Comparison of ENCODE assay signal across 28 cellular contexts in genomic region chr1:213435715-213436114, GRCh38.
"Had no signal": no experiment of that assay in that cellular context is flagged by ENCODE, and none has a peak within 500 bp of the region (broad histone marks: within the 10 kb centered on the region; RNA-seq: fewer than 3 reads in every experiment).

No MANE protein-coding gene starts in this region.

- H3K9me3 ChIP-seq: breast epithelium, gastroesophageal sphincter had no signal

- H3K36me3 ChIP-seq: ascending aorta, breast epithelium, cardiac muscle cell, gastroesophageal sphincter, heart right ventricle had no signal

- H3K4me1 Mint-ChIP-seq: activated CD4-positive, alpha-beta memory T cell treated with anti-CD3 and anti-CD28 coated beads, Interleukin-2, amount 10 ng/mL, durations not matched to agents 7 days and 5 days; activated CD4-positive, alpha-beta T cell treated with anti-CD3 and anti-CD28 coated beads, Interleukin-2, amount 10 ng/mL, durations not matched to agents 7 days and 5 days; activated naive CD4-positive, alpha-beta T cell treated with anti-CD3 and anti-CD28 coated beads, Interleukin-2, amount 10 ng/mL, durations not matched to agents 7 days and 5 days; activated naive CD8-positive, alpha-beta T cell treated with anti-CD3 and anti-CD28 coated beads, Interleukin-2, amount 10 ng/mL, durations not matched to agents 7 days and 5 days; brain; central memory CD8-positive, alpha-beta T cell had no signal

- H3K4me2 ChIP-seq: hepatocyte had no signal

- H3K36me3 Mint-ChIP-seq: activated naive CD4-positive, alpha-beta T cell treated with anti-CD3 and anti-CD28 coated beads, Interleukin-2, amount 10 ng/mL, durations not matched to agents 7 days and 5 days; activated naive CD4-positive, alpha-beta T cell treated with anti-CD3 and anti-CD28 coated beads, Interleukin-2, amount 50 U/mL, for 72 hours; activated naive CD8-positive, alpha-beta T cell treated with anti-CD3 and anti-CD28 coated beads, Interleukin-2, amount 10 ng/mL, durations not matched to agents 7 days and 5 days; brain had no signal

- H3K9me3 Mint-ChIP-seq: activated CD4-positive, alpha-beta memory T cell treated with anti-CD3 and anti-CD28 coated beads, Interleukin-2, amount 10 ng/mL, durations not matched to agents 7 days and 5 days; activated CD4-positive, alpha-beta T cell treated with anti-CD3 and anti-CD28 coated beads, Interleukin-2, amount 10 ng/mL, durations not matched to agents 7 days and 5 days; activated naive CD4-positive, alpha-beta T cell treated with anti-CD3 and anti-CD28 coated beads, Interleukin-2, amount 10 ng/mL, durations not matched to agents 7 days and 5 days had no signal

- H3K79me2 ChIP-seq: hepatocyte had no signal

- H3K27ac ChIP-seq: ascending aorta, breast epithelium, cardiac muscle cell, coronary artery, foreskin keratinocyte, gastroesophageal sphincter, heart right ventricle, hepatocyte had no signal

- H2AFZ ChIP-seq: hepatocyte had no signal

- H3K4me1 ChIP-seq: ascending aorta, breast epithelium, foreskin keratinocyte, gastroesophageal sphincter, heart right ventricle had no signal

- H3K4me3 ChIP-seq: ascending aorta, breast epithelium, cardiac muscle cell, coronary artery, gastroesophageal sphincter, heart right ventricle, hepatocyte had no signal

- H3K4me3 Mint-ChIP-seq: activated CD4-positive, alpha-beta memory T cell treated with anti-CD3 and anti-CD28 coated beads, Interleukin-2, amount 10 ng/mL, durations not matched to agents 7 days and 5 days; activated CD4-positive, alpha-beta T cell treated with anti-CD3 and anti-CD28 coated beads, Interleukin-2, amount 10 ng/mL, durations not matched to agents 7 days and 5 days; activated naive CD4-positive, alpha-beta T cell treated with anti-CD3 and anti-CD28 coated beads, Interleukin-2, amount 10 ng/mL, durations not matched to agents 7 days and 5 days; activated naive CD8-positive, alpha-beta T cell treated with anti-CD3 and anti-CD28 coated beads, Interleukin-2, amount 10 ng/mL, durations not matched to agents 7 days and 5 days; activated T-cell treated with anti-CD3 and anti-CD28 coated beads, Interleukin-2, amount 50 U/mL, for 24 hours; activated T-cell treated with anti-CD3 and anti-CD28 coated beads, Interleukin-2, amount 50 U/mL, for 72 hours; brain; central memory CD8-positive, alpha-beta T cell had no signal

- ATAC-seq: activated naive CD4-positive, alpha-beta T cell treated with anti-CD3 and anti-CD28 coated beads, Interleukin-2, amount 50 U/mL, for 72 hours; activated T-cell treated with anti-CD3 and anti-CD28 coated beads, Interleukin-2, amount 50 U/mL, for 72 hours; esophagus mucosa; foreskin keratinocyte; gastroesophageal sphincter; heart right ventricle had no signal

- H3K27me3 ChIP-seq: ascending aorta, breast epithelium, cardiac muscle cell, gastroesophageal sphincter, heart right ventricle, hepatocyte had no signal

- DNase-seq: activated CD4-positive, alpha-beta memory T cell treated with anti-CD3 and anti-CD28 coated beads, Interleukin-2, amount 10 ng/mL, durations not matched to agents 7 days and 5 days; activated CD4-positive, alpha-beta T cell treated with anti-CD3 and anti-CD28 coated beads for 1 hour; activated CD4-positive, alpha-beta T cell treated with anti-CD3 and anti-CD28 coated beads for 4 hours; activated CD4-positive, alpha-beta T cell treated with anti-CD3 and anti-CD28 coated beads, Interleukin-2, amount 10 ng/mL, durations not matched to agents 7 days and 5 days; activated CD4-positive, alpha-beta T cell treated with anti-CD3 and anti-CD28 coated beads, Interleukin-2, amount 50 U/mL, for 4 hours; activated CD8-positive, alpha-beta memory T cell treated with anti-CD3 and anti-CD28 coated beads, Interleukin-2, amount 50 U/mL, for 48 hours; activated gamma-delta T cell; activated naive CD4-positive, alpha-beta T cell; activated naive CD4-positive, alpha-beta T cell treated with anti-CD3 and anti-CD28 coated beads, Interleukin-2, amount 10 ng/mL, durations not matched to agents 7 days and 5 days; activated naive CD8-positive, alpha-beta T cell treated with anti-CD3 and anti-CD28 coated beads, Interleukin-2, amount 10 ng/mL, durations not matched to agents 7 days and 5 days; activated T-cell treated with anti-CD3 and anti-CD28 coated beads for 4 hours; activated T-cell treated with anti-CD3 and anti-CD28 coated beads, Interleukin-2, amount 50 U/mL, for 24 hours; activated T-cell treated with anti-CD3 and anti-CD28 coated beads, Interleukin-2, amount 50 U/mL, for 72 hours; dermis blood vessel endothelial cell; effector CD8-positive, alpha-beta T cell; foreskin keratinocyte; heart right ventricle; T-helper 2 cell had no signal

- H3K27ac Mint-ChIP-seq: activated CD4-positive, alpha-beta memory T cell treated with anti-CD3 and anti-CD28 coated beads, Interleukin-2, amount 10 ng/mL, durations not matched to agents 7 days and 5 days; activated CD4-positive, alpha-beta T cell treated with anti-CD3 and anti-CD28 coated beads, Interleukin-2, amount 10 ng/mL, durations not matched to agents 7 days and 5 days; activated naive CD4-positive, alpha-beta T cell treated with anti-CD3 and anti-CD28 coated beads, Interleukin-2, amount 10 ng/mL, durations not matched to agents 7 days and 5 days; activated naive CD4-positive, alpha-beta T cell treated with anti-CD3 and anti-CD28 coated beads, Interleukin-2, amount 50 U/mL, for 72 hours; activated naive CD8-positive, alpha-beta T cell treated with anti-CD3 and anti-CD28 coated beads, Interleukin-2, amount 10 ng/mL, durations not matched to agents 7 days and 5 days; activated T-cell treated with anti-CD3 and anti-CD28 coated beads, Interleukin-2, amount 50 U/mL, for 24 hours; activated T-cell treated with anti-CD3 and anti-CD28 coated beads, Interleukin-2, amount 50 U/mL, for 72 hours; brain had no signal
